30 cellular contexts compared by ENCODE assay signal in the genomic region with DNA sequence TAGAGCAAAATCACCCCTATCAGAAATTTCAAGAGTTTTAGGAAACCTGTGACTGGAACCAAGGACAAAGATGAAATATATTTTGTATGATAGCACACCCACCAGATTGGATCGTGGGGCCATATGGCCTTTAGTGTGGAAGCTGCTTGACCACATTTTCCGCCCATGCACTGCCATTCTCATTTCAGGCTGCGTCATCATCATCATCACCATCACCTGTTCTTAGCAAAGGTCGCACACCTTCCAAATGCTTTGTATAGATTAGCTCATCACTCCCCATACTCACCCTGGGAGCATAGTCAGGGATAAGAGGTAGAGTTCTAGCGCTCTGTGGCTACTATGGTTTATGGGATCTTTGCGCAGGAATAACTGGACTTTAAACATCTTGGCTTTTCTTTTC.
"Had no signal": no experiment of that assay in that cellular context is flagged by ENCODE, and none has a peak within 500 bp of the region (broad histone marks: within the 10 kb centered on the region; RNA-seq: fewer than 3 reads in every experiment).

No MANE protein-coding gene starts in this region.

- H3K9me3 ChIP-seq: gastrocnemius medialis, pancreas, prostate gland, thoracic aorta, vagina had no signal

- H3K4me2 ChIP-seq: hepatocyte, smooth muscle cell had no signal

- DNase-seq: activated CD4-positive, alpha-beta T cell treated with anti-CD3 and anti-CD28 coated beads, Interleukin-2, amount 50 U/mL, for 4 hours; activated CD4-positive, CD25-positive, alpha-beta regulatory T cell treated with anti-CD3 and anti-CD28 coated beads, Interleukin-2, amount 50 U/mL, for 72 hours; activated CD8-positive, alpha-beta memory T cell treated with anti-CD3 and anti-CD28 coated beads, Interleukin-2, amount 50 U/mL, for 48 hours; activated gamma-delta T cell; activated naive CD4-positive, alpha-beta T cell treated with anti-CD3 and anti-CD28 coated beads, Interleukin-2, amount 10 ng/mL, durations not matched to agents 7 days and 5 days; activated T-cell treated with anti-CD3 and anti-CD28 coated beads, Interleukin-2, amount 50 U/mL, for 24 hours; effector memory CD4-positive, alpha-beta T cell; erythroblast; gastrocnemius medialis; glutamatergic neuron; islet precursor cell; left cardiac atrium; left ventricle myocardium superior; midbrain; naive thymus-derived CD4-positive, alpha-beta T cell; nucleus accumbens; pancreas; retina; stimulated activated CD4-positive, alpha-beta T cell treated with anti-CD3 and anti-CD28 coated beads, Interleukin-1b, Interleukin-23, amount 100 ng/mL, for 48 hours; stimulated activated naive CD4-positive, alpha-beta T cell; T-helper 17 cell; T1000 had no signal

- H3K4me3 Mint-ChIP-seq: activated naive CD4-positive, alpha-beta T cell treated with anti-CD3 and anti-CD28 coated beads, Interleukin-2, amount 10 ng/mL, durations not matched to agents 7 days and 5 days; activated T-cell treated with anti-CD3 and anti-CD28 coated beads, Interleukin-2, amount 50 U/mL, for 24 hours; naive thymus-derived CD4-positive, alpha-beta T cell; neural crest cell; T-helper 17 cell; type B pancreatic cell had no signal

- ATAC-seq: gastrocnemius medialis; left cardiac atrium; left ventricle myocardium superior; naive thymus-derived CD4-positive, alpha-beta T cell; pancreas; T-helper 17 cell had no signal

- FAIRE-seq: colon, pancreas had no signal

- H3K4me1 Mint-ChIP-seq: activated naive CD4-positive, alpha-beta T cell treated with anti-CD3 and anti-CD28 coated beads, Interleukin-2, amount 10 ng/mL, durations not matched to agents 7 days and 5 days; naive thymus-derived CD4-positive, alpha-beta T cell; T-helper 17 cell had no signal

- H3K4me1 ChIP-seq: gastrocnemius medialis, pancreas, vagina had no signal

- H3K79me2 ChIP-seq: hepatocyte had no signal

- H3K36me3 ChIP-seq: gastrocnemius medialis, pancreas, prostate gland, thoracic aorta, vagina had no signal

- H3K27me3 ChIP-seq: gastrocnemius medialis, hepatocyte, pancreas, vagina had no signal

- H3K27ac ChIP-seq: gastrocnemius medialis, hepatocyte, pancreas, prostate gland, thoracic aorta, vagina had no signal

- H3K4me3 ChIP-seq: gastrocnemius medialis, hepatocyte, pancreas, prostate gland, smooth muscle cell, thoracic aorta, vagina had no signal

- H3K27ac Mint-ChIP-seq: activated naive CD4-positive, alpha-beta T cell treated with anti-CD3 and anti-CD28 coated beads, Interleukin-2, amount 10 ng/mL, durations not matched to agents 7 days and 5 days; activated T-cell treated with anti-CD3 and anti-CD28 coated beads, Interleukin-2, amount 50 U/mL, for 24 hours; naive thymus-derived CD4-positive, alpha-beta T cell; T-helper 17 cell; type B pancreatic cell had no signal

- H3K27me3 Mint-ChIP-seq: activated naive CD4-positive, alpha-beta T cell treated with anti-CD3 and anti-CD28 coated beads, Interleukin-2, amount 10 ng/mL, durations not matched to agents 7 days and 5 days; activated T-cell treated with anti-CD3 and anti-CD28 coated beads, Interleukin-2, amount 50 U/mL, for 24 hours; naive thymus-derived CD4-positive, alpha-beta T cell; T-helper 17 cell; type B pancreatic cell had no signal

- H3K9me3 Mint-ChIP-seq: neural crest cell had no signal

- H2AFZ ChIP-seq: hepatocyte had no signal
